Comparison of ENCODE assay signal across 8 cellular contexts in genomic region chr20:3811421-3812258, GRCh38. TPM values are rescaled to one million over a fixed set of nuclear protein-coding genes. Genes with fewer than 3 reads are reported as not detected.
A peak's percentile ranks its signal among the peaks of the same experiment; 100 is the strongest.
DNase-seq lines count a peak whose midpoint lies in the region; ATAC-seq and TF ChIP-seq lines count a peak whose summit lies in the region.

No MANE protein-coding gene starts in this region.

- H3K9me3 ChIP-seq in esophagus squamous epithelium = no peaks in the 10 kb centered on the region

- H3K4me1 ChIP-seq in esophagus squamous epithelium = peaks cover 39 to 90% (median 50%) of the 10 kb centered on the region in 3 donors

- peak overlapping the region; percentile 78 to 95 (median 92) for H3K27ac ChIP-seq in esophagus squamous epithelium

- DNase-seq in AML-193 (lab: John Stamatoyannopoulos, UW) (peak; percentile 85 to 94), HT1080 (ENCODE audit: low read depth) (peak; percentile 100), RPMI7951 (ENCODE audit: low read depth) (peak; percentile 100), esophagus squamous epithelium (lab: John Stamatoyannopoulos, UW) (peak; percentile 72), NCI-H524 (lab: John Stamatoyannopoulos, UW) (no peak)
- peak; percentile 86 to 90 for DNase-seq in activated T-helper 1 cell treated with anti-CD3 and anti-CD28 coated beads, Interleukin-2, amount 50 U/mL, for 16 hours (ENCODE audit: low read depth in 1 of 2, low spot score in 1 of 2)
- DNase-seq in natural killer cell treated with Interleukin-12 subunit alpha and Interleukin-12 subunit beta and Interleukin-15 and Interleukin-18, amount 100 ng/mL, for 72 hours (ENCODE audit: low spot score) = peak; percentile 84
- DNase-seq in stimulated activated naive CD4-positive, alpha-beta T cell (lab: John Stamatoyannopoulos, UW) = peak; percentile 82 to 91 (median 88)

- no peak for TF ChIP-seq CTCF in esophagus squamous epithelium (IDR thresholded peaks at IDR 0.05)

- peak in 2 of 4 donors; percentile 68 to 72 for TF ChIP-seq POLR2A in esophagus squamous epithelium (IDR thresholded peaks at IDR 0.05)

- no peaks in the 10 kb centered on the region for H3K27me3 Mint-ChIP-seq in natural killer cell treated with Interleukin-12 subunit alpha and Interleukin-12 subunit beta and Interleukin-15 and Interleukin-18, amount 100 ng/mL, for 72 hours

- intact Hi-C loops in esophagus squamous epithelium (cut with DNase I) = no loop called here

- H3K36me3 Mint-ChIP-seq in natural killer cell treated with Interleukin-12 subunit alpha and Interleukin-12 subunit beta and Interleukin-15 and Interleukin-18, amount 100 ng/mL, for 72 hours = no peaks in the 10 kb centered on the region

- WGBS in esophagus squamous epithelium, 2 donors = 4 to 8% methylated on average over 9 to 18 of the region's 20 CpGs

- peak overlapping the region; percentile 86 to 94 for H3K27ac Mint-ChIP-seq in natural killer cell treated with Interleukin-12 subunit alpha and Interleukin-12 subunit beta and Interleukin-15 and Interleukin-18, amount 100 ng/mL, for 72 hours

- ATAC-seq in natural killer cell treated with Interleukin-12 subunit alpha and Interleukin-12 subunit beta and Interleukin-15 and Interleukin-18, amount 100 ng/mL, for 72 hours = peak; percentile 91 to 92

- no peaks in the 10 kb centered on the region for H3K27me3 ChIP-seq in esophagus squamous epithelium

- peak overlapping the region in 3 of 4 donors; percentile 33 to 64 (median 37) for H3K4me3 ChIP-seq in esophagus squamous epithelium

- peaks cover 48 to 49% of the 10 kb centered on the region in 2 donors for H3K4me1 Mint-ChIP-seq in natural killer cell treated with Interleukin-12 subunit alpha and Interleukin-12 subunit beta and Interleukin-15 and Interleukin-18, amount 100 ng/mL, for 72 hours (ENCODE audit: low read depth in 2 of 2)

- no peaks in the 10 kb centered on the region for H3K9me3 Mint-ChIP-seq in natural killer cell treated with Interleukin-12 subunit alpha and Interleukin-12 subunit beta and Interleukin-15 and Interleukin-18, amount 100 ng/mL, for 72 hours

- H3K4me3 Mint-ChIP-seq in natural killer cell treated with Interleukin-12 subunit alpha and Interleukin-12 subunit beta and Interleukin-15 and Interleukin-18, amount 100 ng/mL, for 72 hours = peak overlapping the region; percentile 86

- H3K36me3 ChIP-seq in esophagus squamous epithelium = no peaks in the 10 kb centered on the region

RNA-seq across cellular contexts. Expression of gene AP5S1, which starts 8.7 kb away (rescaled TPM):
- 38.8 and 40.5 TPM in 2 replicates for total RNA-seq in HT1080 (2014; rRNA removed; shearing (Covaris generic))
- polyA plus RNA-seq in HT1080 (2015; cell fraction: cytosol; rRNA removed) = 16.3 and 17.4 TPM in 2 replicates
- polyA plus RNA-seq in HT1080 (2015; cell fraction: nucleus; rRNA removed) = 10.7 and 10.9 TPM in 2 replicates
- 28.5 and 29.7 TPM in 2 replicates for total RNA-seq in RPMI7951 (2014; rRNA removed; shearing (Covaris generic))
- 10 to 100 TPM in 2 of 4 donors, 1 to 10 TPM in 2; 5.8 to 12.8 (median 10.4) TPM for total RNA-seq in esophagus squamous epithelium
- 10 to 100 TPM; 13.5 to 19.7 TPM for total RNA-seq in natural killer cell treated with Interleukin-12 subunit alpha and Interleukin-12 subunit beta and Interleukin-15 and Interleukin-18, amount 100 ng/mL, for 72 hours

RNA-seq across cellular contexts. Expression of gene CDC25B, which starts 15.5 kb away (rescaled TPM):
- total RNA-seq in HT1080 (2014; rRNA removed; shearing (Covaris generic)) = 57.7 and 92.7 TPM in 2 replicates
- 77.3 and 83.9 TPM in 2 replicates for polyA plus RNA-seq in HT1080 (2015; cell fraction: cytosol; rRNA removed)
- 112 and 115 TPM in 2 replicates for polyA plus RNA-seq in HT1080 (2015; cell fraction: nucleus; rRNA removed)
- total RNA-seq in RPMI7951 (2014; rRNA removed; shearing (Covaris generic)) = 133 and 136 TPM in 2 replicates
- 10 to 100 TPM; 15.6 to 26.2 (median 18.1) TPM for total RNA-seq in esophagus squamous epithelium
- total RNA-seq in natural killer cell treated with Interleukin-12 subunit alpha and Interleukin-12 subunit beta and Interleukin-15 and Interleukin-18, amount 100 ng/mL, for 72 hours = 10 to 100 TPM; 38.9 to 84.1 TPM

RNA-seq across cellular contexts. Expression of gene CENPB, which starts 25.1 kb away (rescaled TPM):
- 166 and 180 TPM in 2 replicates for total RNA-seq in HT1080 (2014; rRNA removed; shearing (Covaris generic))
- 69.9 and 82.3 TPM in 2 replicates for polyA plus RNA-seq in HT1080 (2015; cell fraction: cytosol; rRNA removed)
- polyA plus RNA-seq in HT1080 (2015; cell fraction: nucleus; rRNA removed) = 39.7 and 51.1 TPM in 2 replicates
- 65.2 and 122 TPM in 2 replicates for total RNA-seq in RPMI7951 (2014; rRNA removed; shearing (Covaris generic))
- 10 to 100 TPM; 38.8 to 81.4 (median 67.1) TPM for total RNA-seq in esophagus squamous epithelium
- total RNA-seq in natural killer cell treated with Interleukin-12 subunit alpha and Interleukin-12 subunit beta and Interleukin-15 and Interleukin-18, amount 100 ng/mL, for 72 hours = 100 to 1,000 TPM in 1 of 2 donors, 10 to 100 TPM in 1; 75.4 to 118 TPM

RNA-seq across cellular contexts. Expression of gene SPEF1, which starts 30.4 kb away (rescaled TPM):
- total RNA-seq in HT1080 (2014; rRNA removed; shearing (Covaris generic)) = not detected in 2 replicates
- 0.38 and 0.49 TPM in 2 replicates for polyA plus RNA-seq in HT1080 (2015; cell fraction: cytosol; rRNA removed)
- 0.29 and 0.53 TPM in 2 replicates for polyA plus RNA-seq in HT1080 (2015; cell fraction: nucleus; rRNA removed)
- 0.78 TPM in 1 of 2 replicates, not detected in the other for total RNA-seq in RPMI7951 (2014; rRNA removed; shearing (Covaris generic))
- total RNA-seq in esophagus squamous epithelium = under 1 TPM in 1 of 4 donors, not detected in 3; 0.19 TPM
- total RNA-seq in natural killer cell treated with Interleukin-12 subunit alpha and Interleukin-12 subunit beta and Interleukin-15 and Interleukin-18, amount 100 ng/mL, for 72 hours = under 1 TPM; 0.24 to 0.36 TPM

RNA-seq across cellular contexts. Expression of gene MAVS, which starts 35.0 kb away (rescaled TPM):
- 16.2 and 20.1 TPM in 2 replicates for total RNA-seq in HT1080 (2014; rRNA removed; shearing (Covaris generic))
- polyA plus RNA-seq in HT1080 (2015; cell fraction: cytosol; rRNA removed) = 10.8 and 11.4 TPM in 2 replicates
- 24.1 and 28.1 TPM in 2 replicates for polyA plus RNA-seq in HT1080 (2015; cell fraction: nucleus; rRNA removed)
- total RNA-seq in RPMI7951 (2014; rRNA removed; shearing (Covaris generic)) = 19.3 and 23.4 TPM in 2 replicates
- 10 to 100 TPM; 14.9 to 31.3 (median 17.2) TPM for total RNA-seq in esophagus squamous epithelium
- total RNA-seq in natural killer cell treated with Interleukin-12 subunit alpha and Interleukin-12 subunit beta and Interleukin-15 and Interleukin-18, amount 100 ng/mL, for 72 hours = 10 to 100 TPM; 38.6 to 45.2 TPM

Comparison
In these comparisons a context has a peak if more than half of its experiments do, and no peak if none do; other contexts are left out.
1. DNase-seq: peak in AML-193 (2 of 2), HT1080 (single experiment), RPMI7951 (single experiment), activated T-helper 1 cell treated with anti-CD3 and anti-CD28 coated beads, Interleukin-2, amount 50 U/mL, for 16 hours (2 of 2), esophagus squamous epithelium (single experiment), natural killer cell treated with Interleukin-12 subunit alpha and Interleukin-12 subunit beta and Interleukin-15 and Interleukin-18, amount 100 ng/mL, for 72 hours (single experiment) and stimulated activated naive CD4-positive, alpha-beta T cell (6 of 6); none in NCI-H524 (0 of 2).